In genomic region chr15:85792872-85793621, GRCh38 we compare ENCODE assay signal across 8 cellular contexts. TPM values are rescaled to one million over a fixed set of nuclear protein-coding genes. Genes with fewer than 3 reads are reported as not detected.
DNase-seq lines count a peak whose midpoint lies in the region; ATAC-seq, FAIRE-seq and TF ChIP-seq lines count a peak whose summit lies in the region.

No MANE protein-coding gene starts in this region.

- H3K27me3 ChIP-seq in HUES64 (ENCODE audit: insufficient read depth, low read length) (peaks cover 5% of the 10 kb centered on the region; the same call in 1 of the 2 replicates), kidney epithelial cell (ENCODE audit: control insufficient read depth, insufficient read depth, low read length) (no peaks in the 10 kb centered on the region), stomach smooth muscle (ENCODE audit: control insufficient read depth in 1 of 2, insufficient read depth in 2 of 2, low read length in 2 of 2) (no peaks in the 10 kb centered on the region)

- no peaks in the 10 kb centered on the region for H3K9me3 ChIP-seq in HUES64 (ENCODE audit: insufficient read depth, low read depth, low read length)
- H3K9me3 ChIP-seq in stomach smooth muscle (ENCODE audit: control insufficient read depth in 2 of 2, low read length in 2 of 2) = no peaks in the 10 kb centered on the region

- no peak for ATAC-seq in GM18868 (IDR thresholded peaks at IDR 0.05; ENCODE audit: unreplicated experiment)
- no peak for ATAC-seq in GM21390 (IDR thresholded peaks at IDR 0.05; ENCODE audit: unreplicated experiment)
- ATAC-seq in HG03108 (IDR thresholded peaks at IDR 0.05; ENCODE audit: unreplicated experiment) = no peak

- H3K27me3 Mint-ChIP-seq in activated naive CD4-positive, alpha-beta T cell treated with anti-CD3 and anti-CD28 coated beads, Interleukin-2, amount 10 ng/mL, durations not matched to agents 7 days and 5 days = peaks cover 11% of the 10 kb centered on the region

- peaks cover 1% of the 10 kb centered on the region for H3K9me3 Mint-ChIP-seq in activated naive CD4-positive, alpha-beta T cell treated with anti-CD3 and anti-CD28 coated beads, Interleukin-2, amount 10 ng/mL, durations not matched to agents 7 days and 5 days

- CTCF ChIA-PET in activated naive CD4-positive, alpha-beta T cell treated with anti-CD3 and anti-CD28 coated beads, Interleukin-2, amount 10 ng/mL, durations not matched to agents 7 days and 5 days (lab: Charles Lee) = interaction anchor here (1.0 to 1.1 kb wide), 3 partner anchors 11 to 63 kb away, joined by 3 read pairs; no protein-coding TSS in a partner anchor

- 61% methylated on average over 14 of the region's 14 CpGs for WGBS in HUES64

- peaks cover 46% of the 10 kb centered on the region for H3K4me1 Mint-ChIP-seq in activated naive CD4-positive, alpha-beta T cell treated with anti-CD3 and anti-CD28 coated beads, Interleukin-2, amount 10 ng/mL, durations not matched to agents 7 days and 5 days

- H3K27ac ChIP-seq in HUES64 (ENCODE audit: low read depth, low read length) (no peak overlapping the region), stomach smooth muscle (ENCODE audit: low read length) (no peak overlapping the region)

- H3K27ac Mint-ChIP-seq in activated naive CD4-positive, alpha-beta T cell treated with anti-CD3 and anti-CD28 coated beads, Interleukin-2, amount 10 ng/mL, durations not matched to agents 7 days and 5 days = peak overlapping the region; percentile 77

- peak overlapping the region; percentile 84 for H3K4me3 ChIP-seq in HUES64 (ENCODE audit: low read length)
- peak overlapping the region; percentile 62 for H3K4me3 ChIP-seq in kidney epithelial cell (ENCODE audit: low read depth, low read length)
- peak overlapping the region; percentile 86 to 87 for H3K4me3 ChIP-seq in stomach smooth muscle (ENCODE audit: low read length in 2 of 2)

- peaks cover 22% of the 10 kb centered on the region for H3K4me1 ChIP-seq in HUES64 (ENCODE audit: insufficient read depth, low read length)
- peaks cover 7% of the 10 kb centered on the region for H3K4me1 ChIP-seq in stomach smooth muscle (ENCODE audit: control insufficient read depth, insufficient read depth, low read length)

- H3K36me3 Mint-ChIP-seq in activated naive CD4-positive, alpha-beta T cell treated with anti-CD3 and anti-CD28 coated beads, Interleukin-2, amount 10 ng/mL, durations not matched to agents 7 days and 5 days = peaks cover 3% of the 10 kb centered on the region

- no peak for FAIRE-seq in H54 (lab: Jason Lieb, UNC)

- TF ChIP-seq POLR2A in H54 (IDR thresholded peaks at IDR 0.05; ENCODE audit: low read depth, low read length) = no peak

- no peak overlapping the region for H3K9ac ChIP-seq in HUES64 (ENCODE audit: low read depth, low read length)
- H3K9ac ChIP-seq in stomach smooth muscle (ENCODE audit: low read length in 2 of 2) = peak overlapping the region; percentile 77 to 78

- H3K36me3 ChIP-seq in HUES64 (ENCODE audit: insufficient read depth, low read length) (no peaks in the 10 kb centered on the region), kidney epithelial cell (ENCODE audit: control insufficient read depth, insufficient read depth, low read length) (no peaks in the 10 kb centered on the region), stomach smooth muscle (ENCODE audit: control insufficient read depth in 2 of 2, insufficient read depth in 2 of 2, low read length in 2 of 2) (no peaks in the 10 kb centered on the region)

- TF ChIP-seq CTCF in kidney epithelial cell (IDR thresholded peaks at IDR 0.05; ENCODE audit: insufficient read depth, low read length, poor library complexity, severe bottlenecking) = no peak

- peak; percentile 29 for DNase-seq in activated naive CD4-positive, alpha-beta T cell treated with anti-CD3 and anti-CD28 coated beads, Interleukin-2, amount 10 ng/mL, durations not matched to agents 7 days and 5 days
- DNase-seq in kidney epithelial cell (ENCODE audit: low read depth) = no peak
- no peak for DNase-seq in H54 (ENCODE audit: insufficient read length, low spot score)

- H3K4me3 Mint-ChIP-seq in activated naive CD4-positive, alpha-beta T cell treated with anti-CD3 and anti-CD28 coated beads, Interleukin-2, amount 10 ng/mL, durations not matched to agents 7 days and 5 days = peak overlapping the region; percentile 82

RNA-seq across cellular contexts. Expression of gene KLHL25, which starts 1.7 kb away (rescaled TPM):
- 11.2 TPM for polyA plus RNA-seq in HUES64 (2013, experiment 1 of 2)
- 11.5 TPM for polyA plus RNA-seq in HUES64 (2013, experiment 2 of 2)
- total RNA-seq in kidney epithelial cell = 13.2 and 14.8 TPM in 2 replicates
